ENCODE assay signal across 1 cellular context in genomic region chr18:22490429-22490846, GRCh38.
TF ChIP-seq lines count a peak whose summit lies in the region.

No MANE protein-coding gene starts in this region.

TF ChIP-seq in HepG2, 621 proteins besides CTCF, POLR2A, EP300 and RAD21 (continued from another document):
- TF ChIP-seq YEATS4 (CRISPR knock-in tag; IDR thresholded peaks at IDR 0.05; ENCODE audit: borderline replicate concordance): no peak
- peak; percentile 46; the same call in 1 of the 2 replicates for TF ChIP-seq CEBPB (IDR thresholded peaks at IDR 0.05; ENCODE audit: borderline replicate concordance, low read depth, low read length)
- peak; percentile 72 for TF ChIP-seq CEBPG (CRISPR knock-in tag; IDR thresholded peaks at IDR 0.05)
- TF ChIP-seq GFI1 (CRISPR knock-in tag; IDR thresholded peaks at IDR 0.05; ENCODE audit: borderline replicate concordance): peak; percentile 77
- TF ChIP-seq HOMEZ (CRISPR knock-in tag; IDR thresholded peaks at IDR 0.05; ENCODE audit: low read depth): 0 out of 2 replicates have a peak, but pooled peaks have one; percentile 31
- TF ChIP-seq HMGXB4 (CRISPR knock-in tag; IDR thresholded peaks at IDR 0.05; ENCODE audit: borderline replicate concordance in 1 of 2, low read depth in 1 of 2): 0 out of 4 replicates have a peak, but pooled peaks of 1 of the 2 experiments have one; percentile 27
- TF ChIP-seq SOX6 (IDR thresholded peaks at IDR 0.05): no peak
- TF ChIP-seq SOX6 (CRISPR knock-in tag; IDR thresholded peaks at IDR 0.05): peak; percentile 68
- no peak for TF ChIP-seq DR1 (CRISPR knock-in tag; IDR thresholded peaks at IDR 0.05)
- peak; percentile 43; the same call in 1 of the 2 replicates for TF ChIP-seq ZGPAT (CRISPR knock-in tag; IDR thresholded peaks at IDR 0.05)
- no peak for TF ChIP-seq ZNF296 (CRISPR knock-in tag; conservative IDR thresholded peaks at IDR 0.05)
